8 cellular contexts compared by ENCODE assay signal in the genomic region with DNA sequence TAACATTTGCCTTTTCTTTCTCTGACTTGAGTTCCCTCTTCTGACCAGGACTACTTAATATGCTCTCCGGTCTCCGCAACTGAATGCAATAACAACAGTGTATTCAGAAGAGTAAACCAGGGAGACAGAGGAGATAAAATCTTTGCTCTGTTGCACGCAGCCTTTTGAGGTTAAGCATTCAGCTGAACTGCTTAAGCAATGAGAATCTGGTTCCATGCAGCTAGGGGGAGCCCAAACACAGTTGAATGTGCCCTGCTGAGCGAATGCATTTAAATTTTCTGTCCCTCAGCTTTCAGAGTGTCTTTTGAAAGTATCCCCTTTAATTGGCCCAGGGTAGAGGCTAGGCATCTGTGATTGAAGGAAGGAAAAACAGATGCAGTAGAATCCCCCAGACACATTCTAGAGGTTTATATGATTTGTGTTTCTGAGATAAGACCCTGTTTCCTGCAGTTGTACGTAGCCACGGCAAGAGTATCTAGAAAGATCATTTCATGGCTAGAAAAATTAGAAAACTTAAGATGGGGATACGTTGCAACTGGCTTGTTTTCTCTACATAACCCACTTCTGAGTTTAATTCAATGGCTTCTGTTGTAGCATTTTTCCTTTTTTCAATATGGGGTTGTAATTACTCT.
A peak's percentile ranks its signal among the peaks of the same experiment; 100 is the strongest.
DNase-seq lines count a peak whose midpoint lies in the region; ATAC-seq, FAIRE-seq and TF ChIP-seq lines count a peak whose summit lies in the region.

No MANE protein-coding gene starts in this region.

- no peak for TF ChIP-seq POLR2A in spleen (IDR thresholded peaks at IDR 0.05)

- no peak for ATAC-seq in activated CD4-positive, alpha-beta T cell treated with anti-CD3 and anti-CD28 coated beads for 36 hours
- peak; percentile 59 for ATAC-seq in GM21528 (IDR thresholded peaks at IDR 0.05; ENCODE audit: low FRiP score, unreplicated experiment)

- H3K36me3 ChIP-seq in spleen: no peaks in the 10 kb centered on the region

- H3K27me3 ChIP-seq in spleen (replicated peaks in 1 of 7): peaks cover 0 to 8% (median 0%) of the 10 kb centered on the region in 7 donors

- POLR2A ChIA-PET in activated CD4-positive, alpha-beta T cell treated with anti-CD3 and anti-CD28 coated beads for 36 hours (lab: Charles Lee): no interaction called here

- H3K4me1 Mint-ChIP-seq in activated CD4-positive, alpha-beta T cell treated with anti-CD3 and anti-CD28 coated beads for 36 hours: no peaks in the 10 kb centered on the region
- H3K4me1 Mint-ChIP-seq in brain: peaks cover 49% of the 10 kb centered on the region

- H3K9me3 ChIP-seq in spleen: no peaks in the 10 kb centered on the region

- no peaks in the 10 kb centered on the region for H3K9me3 Mint-ChIP-seq in activated CD4-positive, alpha-beta T cell treated with anti-CD3 and anti-CD28 coated beads for 36 hours (ENCODE audit: low read depth)
- no peaks in the 10 kb centered on the region for H3K9me3 Mint-ChIP-seq in brain

- TF ChIP-seq CTCF in brain (conservative IDR thresholded peaks at IDR 0.05) (peak; percentile 86 to 93), spleen (IDR thresholded peaks at IDR 0.05 in 8 of 11, conservative IDR thresholded peaks at IDR 0.05 in 3 of 11) (peak in 10 of 11 experiments; percentile 42 to 79 (median 69))

- no peak overlapping the region for H3K4me3 Mint-ChIP-seq in activated CD4-positive, alpha-beta T cell treated with anti-CD3 and anti-CD28 coated beads for 36 hours
- H3K4me3 Mint-ChIP-seq in brain: peak overlapping the region in 1 of 5 experiments; percentile 30

- no peaks in the 10 kb centered on the region for H3K36me3 Mint-ChIP-seq in activated CD4-positive, alpha-beta T cell treated with anti-CD3 and anti-CD28 coated beads for 36 hours (ENCODE audit: low read depth)
- no peaks in the 10 kb centered on the region for H3K36me3 Mint-ChIP-seq in brain

- DNase-seq in activated CD4-positive, alpha-beta T cell treated with anti-CD3 and anti-CD28 coated beads for 36 hours: peak; percentile 54
- DNase-seq in activated CD4-positive, alpha-beta T cell treated with anti-CD3 and anti-CD28 coated beads, Interleukin-2, amount 50 U/mL, for 4 hours: no peak
- DNase-seq in HTR-8/SVneo (ENCODE audit: insufficient read length, low spot score) (peak; percentile 1), NOMO-1 treated with DMSO at 0.1 percent for 48 hours (lab: John Stamatoyannopoulos, UW; ENCODE audit: unreplicated experiment) (peak; percentile 66), iPS-NIHi7 (ENCODE audit: extremely low spot score) (peak; percentile 65), spleen (no peak)

- 9 to 17% (median 13%) methylated on average over 7 of the region's 7 CpGs for WGBS in spleen, 5 donors

- peaks cover 0 to 9% (median 5%) of the 10 kb centered on the region in 6 donors for H3K4me1 ChIP-seq in spleen

- CTCF ChIA-PET in activated CD4-positive, alpha-beta T cell treated with anti-CD3 and anti-CD28 coated beads for 36 hours (lab: Charles Lee): interaction anchor here (0.6 to 1.0 kb wide), 2 partner anchors 506 to 1741 kb away, joined by 3 read pairs; no protein-coding TSS in a partner anchor

- FAIRE-seq in HTR-8/SVneo (lab: Jason Lieb, UNC): no peak

- no peaks in the 10 kb centered on the region for H3K27me3 Mint-ChIP-seq in activated CD4-positive, alpha-beta T cell treated with anti-CD3 and anti-CD28 coated beads for 36 hours
- H3K27me3 Mint-ChIP-seq in brain: peaks cover 7% of the 10 kb centered on the region

- intact Hi-C loops in activated CD4-positive, alpha-beta T cell treated with anti-CD3 and anti-CD28 coated beads for 36 hours (cut with DNase I, micrococcal nuclease): loop anchor here (2.0 to 5.0 kb wide), 2 partner anchors 700 to 978 kb away; no protein-coding TSS in a partner anchor
- intact Hi-C loops in spleen (cut with DNase I; ENCODE audit: low total_unique reads): no loop called here

- H3K4me3 ChIP-seq in spleen: no peak overlapping the region

- H3K27ac Mint-ChIP-seq in activated CD4-positive, alpha-beta T cell treated with anti-CD3 and anti-CD28 coated beads for 36 hours: no peak overlapping the region
- peak overlapping the region in 2 of 5 experiments; percentile 19 to 83 for H3K27ac Mint-ChIP-seq in brain

- no peak overlapping the region for H3K27ac ChIP-seq in spleen

Comparison
In these comparisons a context has a peak if more than half of its experiments do, and no peak if none do; other contexts are left out.
1. DNase-seq: peak in activated CD4-positive, alpha-beta T cell treated with anti-CD3 and anti-CD28 coated beads for 36 hours (single experiment), HTR-8/SVneo (single experiment), NOMO-1 treated with DMSO at 0.1 percent for 48 hours (single experiment) and iPS-NIHi7 (single experiment); none in activated CD4-positive, alpha-beta T cell treated with anti-CD3 and anti-CD28 coated beads, Interleukin-2, amount 50 U/mL, for 4 hours (0 of 2) and spleen (single experiment).